In the genomic region with DNA sequence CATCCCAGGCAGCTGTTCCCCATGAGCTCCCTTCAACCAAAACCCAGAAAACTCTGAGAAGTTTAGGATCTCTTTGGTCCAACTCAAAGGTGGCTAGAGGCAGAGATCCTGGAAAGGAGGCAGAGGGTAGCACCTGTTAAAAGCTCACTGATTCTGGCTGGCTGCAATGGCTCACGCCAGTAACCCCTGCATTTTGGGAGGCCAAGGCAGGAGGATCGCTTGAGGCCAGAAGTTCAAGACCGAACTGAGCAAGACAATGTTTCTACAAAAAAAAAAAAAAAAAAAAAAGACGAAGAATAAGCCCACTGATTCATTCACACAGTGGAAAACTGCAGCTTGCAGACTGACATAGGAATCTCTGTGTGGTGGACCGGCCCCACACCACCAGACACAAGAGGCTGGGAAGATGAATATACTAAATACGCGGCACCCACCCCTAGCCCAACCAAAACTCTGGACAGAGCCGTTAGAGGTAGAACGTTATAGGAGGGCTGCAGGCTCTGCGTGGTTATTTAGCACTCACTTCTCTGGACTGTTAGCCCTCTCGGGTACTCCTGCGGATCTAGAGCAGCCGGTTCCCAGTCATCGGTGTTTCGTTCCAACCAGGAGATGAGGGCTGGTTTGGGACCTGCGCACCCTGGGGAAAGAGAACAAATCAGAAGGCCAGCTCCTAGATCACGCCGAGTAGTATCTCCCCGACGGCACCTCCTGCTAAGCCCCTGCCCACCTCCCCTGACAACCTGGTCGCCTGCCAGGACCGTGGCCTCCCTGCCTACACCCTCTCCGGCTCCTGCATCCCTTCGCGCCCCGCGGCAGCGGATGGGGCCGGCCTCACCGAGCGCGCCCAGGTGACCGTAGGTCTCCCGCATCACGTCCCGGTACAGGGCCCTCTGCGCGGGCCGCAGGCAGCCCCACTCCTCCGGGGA, we compare ENCODE assay signal across 7 cellular contexts. TPM values are rescaled to one million over a fixed set of nuclear protein-coding genes. Genes with fewer than 3 reads are reported as not detected.
A peak's percentile ranks its signal among the peaks of the same experiment; 100 is the strongest.
DNase-seq lines count a peak whose midpoint lies in the region; ATAC-seq and TF ChIP-seq lines count a peak whose summit lies in the region.

No MANE protein-coding gene starts in this region.

- H3K27me3 Mint-ChIP-seq in naive B cell, result no peaks in the 10 kb centered on the region

- H3K9ac ChIP-seq in HCT116 (ENCODE audit: low read length), result peak overlapping the region; percentile 95
- H3K9ac ChIP-seq in fibroblast of lung (ENCODE audit: insufficient read depth, low read length), result peak overlapping the region; percentile 96

- no peak for TF ChIP-seq RAD21 in HCT116 (IDR thresholded peaks at IDR 0.05; ENCODE audit: low read depth)

- peaks cover 12 to 32% (median 25%) of the 10 kb centered on the region in 3 donors for H3K4me1 Mint-ChIP-seq in naive B cell

- POLR2A ChIA-PET in HCT116 (lab: Charles Lee), result interaction anchor here (1.4 to 2.0 kb wide), 3 partner anchors 10 to 179 kb away, joined by 4 to 14 read pairs (median 6); a partner anchor contains a TSS

- peak overlapping the region; percentile 90 for H3K4me2 ChIP-seq in HCT116 (ENCODE audit: low read length)
- H3K4me2 ChIP-seq in fibroblast of lung (ENCODE audit: extremely low read depth, insufficient read depth, low read length), result peak overlapping the region; percentile 90

- CTCF ChIA-PET in HCT116 (lab: Charles Lee), result interaction anchor here (1.2 to 1.4 kb wide), 4 partner anchors 11 to 199 kb away, joined by 3 to 11 read pairs (median 7); a partner anchor contains a TSS

- H4K20me1 ChIP-seq in HCT116 (ENCODE audit: insufficient read depth), result no peaks in the 10 kb centered on the region
- H4K20me1 ChIP-seq in fibroblast of lung (ENCODE audit: control insufficient read depth, extremely low read depth, insufficient read depth, low read length), result no peaks in the 10 kb centered on the region

- peaks cover 6 to 11% of the 10 kb centered on the region in 2 experiments; a peak in 3 of 4 replicates for H3K36me3 ChIP-seq in HCT116 (ENCODE audit: control insufficient read depth in 1 of 2, insufficient read depth in 2 of 2, low read length in 2 of 2)
- H3K36me3 ChIP-seq in fibroblast of lung (ENCODE audit: control insufficient read depth, insufficient read depth, low read length), result peaks cover 6% of the 10 kb centered on the region
- peaks cover 24 to 39% (median 34%) of the 10 kb centered on the region in 3 donors for H3K36me3 ChIP-seq in tibial artery

- no peaks in the 10 kb centered on the region for H3K9me2 ChIP-seq in HCT116 (ENCODE audit: insufficient read depth)

- H3K27ac ChIP-seq in HCT116 (ENCODE audit: low read depth, low read length) (peak overlapping the region; percentile 97), fibroblast of lung (ENCODE audit: insufficient read depth, low read length) (peak overlapping the region; percentile 92), tibial artery (peak overlapping the region; percentile 97 to 98)

- TF ChIP-seq CTCF in GM12865 (IDR thresholded peaks at IDR 0.05; ENCODE audit: insufficient read depth, low read depth, low read length, missing control alignments), result no peak
- no peak for TF ChIP-seq CTCF in HCT116 (IDR thresholded peaks at IDR 0.05 in 2 of 3, conservative IDR thresholded peaks at IDR 0.05 in 1 of 3; ENCODE audit: borderline replicate concordance in 1 of 3, insufficient read depth in 1 of 3, low read depth in 2 of 3, low read length in 2 of 3)
- TF ChIP-seq CTCF in fibroblast of lung (conservative IDR thresholded peaks at IDR 0.05 in 1 of 2, IDR thresholded peaks at IDR 0.05 in 1 of 2; ENCODE audit: low read depth in 1 of 2, low read length in 2 of 2), result no peak
- TF ChIP-seq CTCF in tibial artery (IDR thresholded peaks at IDR 0.05), result no peak

- H3K36me3 Mint-ChIP-seq in naive B cell, result peaks cover 5 to 10% of the 10 kb centered on the region in 2 donors

- ATAC-seq in HCT116 (peak; percentile 60), naive B cell (ENCODE audit: low read depth in 2 of 2) (peak; percentile 29 to 37)

- TF ChIP-seq POLR2A in HCT116 (IDR thresholded peaks at IDR 0.05; ENCODE audit: borderline replicate concordance, extremely low read depth, insufficient read depth, insufficient read length), result no peak

- peaks cover 12 to 17% of the 10 kb centered on the region in 2 experiments; a peak in 2 of 4 replicates for H3K4me1 ChIP-seq in HCT116 (ENCODE audit: control insufficient read depth in 1 of 2, insufficient read depth in 2 of 2, low read length in 2 of 2)
- peaks cover 2% of the 10 kb centered on the region for H3K4me1 ChIP-seq in fibroblast of lung (ENCODE audit: control insufficient read depth, extremely low read depth, insufficient read depth, low read length)
- H3K4me1 ChIP-seq in tibial artery, result peaks cover 6 to 28% (median 13%) of the 10 kb centered on the region in 4 donors

- intact Hi-C loops in HCT116 (cut with micrococcal nuclease) (no loop called here), tibial artery (cut with DNase I; ENCODE audit: low total_unique reads) (no loop called here)

- DNase-seq in GM12865 (ENCODE audit: low read depth) (peak; percentile 56), HCT116 (ENCODE audit: low read depth, low spot score) (no peak), NCI-H1105 treated with DMSO at 0.1 percent for 48 hours (lab: John Stamatoyannopoulos, UW) (peak; percentile 44), activated T-cell treated with anti-CD3 and anti-CD28 coated beads for 48 hours (ENCODE audit: low read depth) (peak; percentile 39), fibroblast of lung (ENCODE audit: low read depth in 2 of 2) (peak; percentile 42 to 56), naive B cell (no peak), tibial artery (peak; percentile 33 to 74)

- peaks cover 16% of the 10 kb centered on the region for H3K79me2 ChIP-seq in HCT116 (ENCODE audit: insufficient read depth, low read length)
- H3K79me2 ChIP-seq in fibroblast of lung (ENCODE audit: control insufficient read depth, insufficient read depth, low read length), result no peaks in the 10 kb centered on the region

- H3K4me3 Mint-ChIP-seq in naive B cell, result peak overlapping the region; percentile 92 to 98 (median 93)

- no peaks in the 10 kb centered on the region for H3K27me3 ChIP-seq in HCT116 (ENCODE audit: insufficient read depth, low read length)
- H3K27me3 ChIP-seq in fibroblast of lung (ENCODE audit: control insufficient read depth, insufficient read depth, low read length), result no peaks in the 10 kb centered on the region
- no peaks in the 10 kb centered on the region for H3K27me3 ChIP-seq in tibial artery

- H3K4me3 ChIP-seq in GM12865 (ENCODE audit: low read depth, low read length), result peak overlapping the region; percentile 87
- H3K4me3 ChIP-seq in HCT116 (replicated peaks in 1 of 2; ENCODE audit: low read depth in 1 of 2, low read length in 2 of 2), result peak overlapping the region; percentile 85 to 95
- H3K4me3 ChIP-seq in fibroblast of lung (replicated peaks in 1 of 4; ENCODE audit: control extremely low read depth in 1 of 4, insufficient read depth in 1 of 4, low read depth in 3 of 4, low read length in 4 of 4), result peak overlapping the region; percentile 74 to 88 (median 82)
- peak overlapping the region; percentile 95 to 98 for H3K4me3 ChIP-seq in tibial artery

- BruUV-seq in HCT116 (replicated peaks; lab: Mats Ljungman, UMichigan), result no TSS peak

- H2AFZ ChIP-seq in HCT116 (ENCODE audit: low read depth, low read length, poor library complexity, severe bottlenecking), result no peak overlapping the region
- H2AFZ ChIP-seq in fibroblast of lung (ENCODE audit: low read length), result peak overlapping the region; percentile 37

- H3K27ac Mint-ChIP-seq in naive B cell, result peak overlapping the region in 5 of 6 donors; percentile 68 to 96 (median 95)

- H3K9me3 Mint-ChIP-seq in naive B cell, result no peaks in the 10 kb centered on the region

- RAD21 ChIA-PET in HCT116 (lab: Charles Lee; ENCODE audit: low non-redundant PET in 1 of 2, low total read pairs in 2 of 2, uncharacterized antibody in 2 of 2, unreplicated experiment in 2 of 2), result interaction anchor here (0.6 to 0.7 kb wide), 2 partner anchors 41 to 180 kb away, joined by 3 to 6 read pairs; a partner anchor contains a TSS

- H3K9me3 ChIP-seq in HCT116 (ENCODE audit: control insufficient read depth in 1 of 2, insufficient read depth in 1 of 2, low read depth in 1 of 2, low read length in 2 of 2) (no peaks in the 10 kb centered on the region), fibroblast of lung (ENCODE audit: control insufficient read depth, insufficient read depth, low read depth, low read length) (no peaks in the 10 kb centered on the region), tibial artery (no peaks in the 10 kb centered on the region)

RNA-seq across cellular contexts. Expression of a gene that starts 0.9 kb away (rescaled TPM):
- total RNA-seq in HCT116 (2021; ENCODE audit: unreplicated experiment), result 10.3 TPM
- 6.1 and 7.3 TPM in 2 replicates for polyA plus RNA-seq in HCT116 (2012)
- 4.6 and 6.1 TPM in 2 replicates for total RNA-seq in fibroblast of lung
- polyA plus RNA-seq in fibroblast of lung, result 3.5 and 4.2 TPM in 2 replicates
- 3.6 and 4.7 TPM in 2 replicates for polyA plus RNA-seq in fibroblast of lung (2012)
- polyA minus RNA-seq in fibroblast of lung (ENCODE audit: low replicate concordance), result 12.1 and 12.2 TPM in 2 replicates
- 10 to 100 TPM in 4 of 6 donors, 1 to 10 TPM in 2; 6.1 to 12.8 (median 10.5) TPM for polyA plus RNA-seq in naive B cell (ENCODE audit: low read depth in 6 of 6)

RNA-seq across cellular contexts. Expression of a gene that starts 23.8 kb away (rescaled TPM):
- total RNA-seq in HCT116 (2021; ENCODE audit: unreplicated experiment) (0.15 TPM), fibroblast of lung (6.6 and 8.7 TPM in 2 replicates)
- polyA plus RNA-seq in HCT116 (2012), result 0.03 and 0.04 TPM in 2 replicates
- polyA plus RNA-seq in fibroblast of lung (4.7 and 7.1 TPM in 2 replicates), naive B cell (ENCODE audit: low read depth in 6 of 6) (1 to 10 TPM; 1.4 to 4.4 (median 2.9) TPM)
- 4.5 and 5.2 TPM in 2 replicates for polyA plus RNA-seq in fibroblast of lung (2012)
- 6.3 and 10.8 TPM in 2 replicates for polyA minus RNA-seq in fibroblast of lung (ENCODE audit: low replicate concordance)

RNA-seq across cellular contexts. Expression of a gene that starts 37.8 kb away (rescaled TPM):
- total RNA-seq in HCT116 (2021; ENCODE audit: unreplicated experiment) (3.6 TPM), fibroblast of lung (10.3 and 12.9 TPM in 2 replicates)
- polyA plus RNA-seq in HCT116 (2012), result 1.8 and 2.3 TPM in 2 replicates
- polyA plus RNA-seq in fibroblast of lung (3.0 and 3.1 TPM in 2 replicates), naive B cell (ENCODE audit: low read depth in 6 of 6) (10 to 100 TPM; 28.0 to 41.5 (median 36.1) TPM)
- polyA plus RNA-seq in fibroblast of lung (2012), result 4.6 and 7.3 TPM in 2 replicates
- polyA minus RNA-seq in fibroblast of lung (ENCODE audit: low replicate concordance), result 0.86 and 2.0 TPM in 2 replicates

RNA-seq across cellular contexts. Expression of a gene that starts 41.5 kb away (rescaled TPM):
- total RNA-seq in HCT116 (2021; ENCODE audit: unreplicated experiment) (56.2 TPM), fibroblast of lung (5.9 and 6.6 TPM in 2 replicates)
- polyA plus RNA-seq in HCT116 (2012), result 28.8 and 39.7 TPM in 2 replicates
- polyA plus RNA-seq in fibroblast of lung (2.5 and 4.7 TPM in 2 replicates), naive B cell (ENCODE audit: low read depth in 6 of 6) (10 to 100 TPM; 11.6 to 40.9 (median 17.8) TPM)
- polyA plus RNA-seq in fibroblast of lung (2012), result 13.5 and 28.4 TPM in 2 replicates
- polyA minus RNA-seq in fibroblast of lung (ENCODE audit: low replicate concordance), result 2.8 and 9.5 TPM in 2 replicates

RNA-seq across cellular contexts. Expression of a gene that starts 49.0 kb away (rescaled TPM):
- total RNA-seq in HCT116 (2021; ENCODE audit: unreplicated experiment) (65.3 TPM), fibroblast of lung (16.7 and 20.8 TPM in 2 replicates)
- 37.2 and 42.7 TPM in 2 replicates for polyA plus RNA-seq in HCT116 (2012)
- polyA plus RNA-seq in fibroblast of lung (5.5 and 8.2 TPM in 2 replicates), naive B cell (ENCODE audit: low read depth in 6 of 6) (1 to 10 TPM in 5 of 6 donors, under 1 TPM in 1; 0.88 to 9.0 (median 4.2) TPM)
- polyA plus RNA-seq in fibroblast of lung (2012), result 27.3 and 36.0 TPM in 2 replicates
- 24.0 and 37.3 TPM in 2 replicates for polyA minus RNA-seq in fibroblast of lung (ENCODE audit: low replicate concordance)

Comparison
In these comparisons a context has a peak if more than half of its experiments do, and no peak if none do; other contexts are left out.
1. DNase-seq: peak in GM12865 (single experiment), NCI-H1105 treated with DMSO at 0.1 percent for 48 hours (single experiment), activated T-cell treated with anti-CD3 and anti-CD28 coated beads for 48 hours (single experiment), fibroblast of lung (2 of 2) and tibial artery (2 of 2); none in HCT116 (single experiment) and naive B cell (single experiment).
2. Peak in every context shown above with its lines, with median percentiles within 50 percentile points of each other: H3K4me3 ChIP-seq and H3K27ac ChIP-seq.